In the genomic region with DNA sequence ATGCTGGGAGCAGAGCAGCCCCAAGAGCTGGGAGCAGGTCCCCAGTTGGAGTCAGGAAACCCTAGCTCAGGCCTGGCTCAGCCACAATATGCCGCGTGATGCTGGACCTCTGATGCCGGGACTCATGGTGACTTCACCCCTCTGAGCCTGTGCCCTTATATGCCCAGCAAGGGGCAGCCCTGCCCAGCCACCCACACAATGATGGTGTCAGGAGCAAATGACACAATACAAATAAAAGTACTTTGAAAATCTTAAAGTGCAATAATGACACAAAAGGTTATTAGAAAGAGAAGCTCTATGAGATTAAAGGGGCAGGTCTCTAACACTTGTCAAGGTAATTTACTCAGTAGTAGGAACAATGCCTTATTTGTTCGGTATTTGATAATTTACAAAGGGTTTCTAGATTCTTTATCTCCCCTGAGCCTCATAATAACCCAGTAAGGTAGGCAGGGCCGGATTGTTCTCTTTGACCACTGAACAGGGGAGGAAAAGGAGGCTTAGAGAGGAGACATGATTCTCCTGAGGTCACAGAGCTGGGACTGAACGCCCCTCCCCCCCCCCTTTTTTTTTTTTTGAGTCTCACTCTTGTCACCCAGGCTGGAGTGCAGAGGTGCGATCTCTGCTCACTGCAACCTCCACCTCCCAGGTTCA, we compare ENCODE assay signal across 15 cellular contexts. TPM values are rescaled to one million over a fixed set of nuclear protein-coding genes. Genes with fewer than 3 reads are reported as not detected.
A peak's percentile ranks its signal among the peaks of the same experiment; 100 is the strongest.
DNase-seq lines count a peak whose midpoint lies in the region; ATAC-seq and TF ChIP-seq lines count a peak whose summit lies in the region.
"Had no signal": no experiment of that assay in that cellular context is flagged by ENCODE, and none has a peak within 500 bp of the region (broad histone marks: within the 10 kb centered on the region; RNA-seq: fewer than 3 reads in every experiment).

No MANE protein-coding gene starts in this region.

- H3K4me3 ChIP-seq in left ventricle myocardium inferior (no peak overlapping the region), epithelial cell of esophagus (ENCODE audit: low read length) (no peak overlapping the region), parathyroid adenoma (ENCODE audit: low read depth, low read length) (no peak overlapping the region), mesendoderm (ENCODE audit: low read length) (no peak overlapping the region), WERI-Rb-1 (ENCODE audit: low read depth, low read length) (no peak overlapping the region)
- H3K4me3 ChIP-seq: neural progenitor cell had no signal

- no peak overlapping the region for H3K23ac ChIP-seq in mesendoderm (ENCODE audit: low read length)

- intact Hi-C loops in left ventricle myocardium superior (cut with micrococcal nuclease) = no loop called here
- intact Hi-C loops in left ventricle myocardium inferior (cut with micrococcal nuclease) = no loop called here

- no peaks in the 10 kb centered on the region for H3K36me3 ChIP-seq in left ventricle myocardium inferior
- H3K36me3 ChIP-seq in parathyroid adenoma (ENCODE audit: control insufficient read depth, insufficient read depth, low read length) = no peaks in the 10 kb centered on the region
- no peaks in the 10 kb centered on the region for H3K36me3 ChIP-seq in mesendoderm (ENCODE audit: control insufficient read depth, insufficient read depth, low read length)
- no peaks in the 10 kb centered on the region for H3K36me3 ChIP-seq in WERI-Rb-1
- H3K36me3 ChIP-seq: neural progenitor cell had no signal

- H3K27ac ChIP-seq in left ventricle myocardium inferior (replicated peaks) (no peak overlapping the region), parathyroid adenoma (no peak overlapping the region), mesendoderm (ENCODE audit: low read depth, low read length) (no peak overlapping the region), WERI-Rb-1 (no peak overlapping the region)
- H3K27ac ChIP-seq: neural progenitor cell had no signal

- no peak overlapping the region for H2AK5ac ChIP-seq in mesendoderm (ENCODE audit: low read length)

- H3K4me2 ChIP-seq in parathyroid adenoma (ENCODE audit: low read length) (no peak overlapping the region), mesendoderm (ENCODE audit: low read length) (no peak overlapping the region)
- H3K4me2 ChIP-seq: neural progenitor cell had no signal

- no peak overlapping the region for H3K56ac ChIP-seq in mesendoderm (ENCODE audit: low read length)

- H3K27me3 ChIP-seq in left ventricle myocardium inferior (ENCODE audit: low read depth) (no peaks in the 10 kb centered on the region), parathyroid adenoma (ENCODE audit: control insufficient read depth, insufficient read depth, low read length) (no peaks in the 10 kb centered on the region), mesendoderm (ENCODE audit: insufficient read depth, low read length, poor library complexity) (no peaks in the 10 kb centered on the region), WERI-Rb-1 (ENCODE audit: insufficient read depth, low read depth, severe bottlenecking) (no peaks in the 10 kb centered on the region)
- H3K27me3 ChIP-seq: neural progenitor cell had no signal

- peak overlapping the region; percentile 38 for H2AFZ ChIP-seq in parathyroid adenoma
- H2AFZ ChIP-seq: neural progenitor cell had no signal

- no peak overlapping the region for H2BK120ac ChIP-seq in mesendoderm (ENCODE audit: low read depth, low read length)

- peak; percentile 24 for ATAC-seq in left ventricle myocardium superior

- no peaks in the 10 kb centered on the region for H3K79me2 ChIP-seq in parathyroid adenoma
- no peaks in the 10 kb centered on the region for H3K79me2 ChIP-seq in mesendoderm (ENCODE audit: control insufficient read depth, insufficient read depth, low read length)

- no peak overlapping the region for H4K5ac ChIP-seq in mesendoderm (ENCODE audit: low read length)

- H3K9me3 ChIP-seq in left ventricle myocardium inferior (replicated peaks) (no peaks in the 10 kb centered on the region), parathyroid adenoma (ENCODE audit: control insufficient read depth, low read length) (no peaks in the 10 kb centered on the region), WERI-Rb-1 (ENCODE audit: severe bottlenecking) (no peaks in the 10 kb centered on the region)

- TF ChIP-seq CTCF in left ventricle myocardium inferior (IDR thresholded peaks at IDR 0.05; ENCODE audit: borderline replicate concordance) (no peak), epithelial cell of esophagus (IDR thresholded peaks at IDR 0.05; ENCODE audit: insufficient read depth, low read depth, low read length, missing control alignments) (no peak), parathyroid adenoma (IDR thresholded peaks at IDR 0.05) (peak; percentile 6), WERI-Rb-1 (IDR thresholded peaks at IDR 0.05; ENCODE audit: low read depth, low read length) (no peak)

- no peak overlapping the region for H2BK5ac ChIP-seq in mesendoderm (ENCODE audit: low read length)

- H3K4ac ChIP-seq in mesendoderm (ENCODE audit: low read depth, low read length) = no peak overlapping the region

- peaks cover 27% of the 10 kb centered on the region for H3K4me1 ChIP-seq in left ventricle myocardium inferior
- H3K4me1 ChIP-seq in parathyroid adenoma = peaks cover 16% of the 10 kb centered on the region
- no peaks in the 10 kb centered on the region for H3K4me1 ChIP-seq in mesendoderm (ENCODE audit: control insufficient read depth, low read depth, low read length)
- H3K4me1 ChIP-seq: neural progenitor cell had no signal

- H2BK15ac ChIP-seq in mesendoderm (replicated peaks; ENCODE audit: low read depth) = no peak overlapping the region

- H3K9ac ChIP-seq in parathyroid adenoma (no peak overlapping the region), mesendoderm (ENCODE audit: low read length) (no peak overlapping the region)
- H3K9ac ChIP-seq: neural progenitor cell had no signal

- no peaks in the 10 kb centered on the region for H3K79me1 ChIP-seq in mesendoderm (ENCODE audit: low read length)

- DNase-seq in left ventricle myocardium superior (no peak), left ventricle myocardium inferior (no peak), epithelial cell of esophagus (ENCODE audit: low read depth) (peak; percentile 53), mesendoderm (no peak), WERI-Rb-1 (no peak), NCI-H2029 treated with DMSO at 0.1 percent for 48 hours (lab: John Stamatoyannopoulos, UW) (no peak)
- DNase-seq in activated CD4-positive, alpha-beta T cell treated with anti-CD3 and anti-CD28 coated beads, Interleukin-2, amount 50 U/mL, for 4 hours = no peak
- DNase-seq: activated CD4-positive, alpha-beta T cell treated with anti-CD3 and anti-CD28 coated beads for 48 hours; activated effector memory CD4-positive, alpha-beta T cell treated with Interleukin-2 at 50 U/mL for 16 hours; central memory CD4-positive, alpha-beta T cell; DND-41; NCI-H510A treated with DMSO at 0.1 percent for 48 hours; stimulated activated CD4-positive, alpha-beta T cell treated with anti-CD3 and anti-CD28 coated beads, Interleukin-2, amount 100 ng/mL, for 48 hours had no signal

- no peak overlapping the region for H3K18ac ChIP-seq in mesendoderm (ENCODE audit: low read length)

- WGBS in mesendoderm (ENCODE audit: extremely low coverage, insufficient coverage, low lambda C conversion rate) = no CpG with 5 or more reads among the region's 7 CpGs

- no peak overlapping the region for H4K8ac ChIP-seq in mesendoderm (ENCODE audit: low read depth, low read length)

RNA-seq across cellular contexts. Expression of a gene that starts 18.4 kb away (rescaled TPM):
- total RNA-seq in left ventricle myocardium superior = 3.1 TPM
- total RNA-seq in left ventricle myocardium inferior = 2.0 TPM
- polyA plus RNA-seq in mesendoderm (2013, experiment 1 of 2) = 25.9 TPM
- 26.7 TPM for polyA plus RNA-seq in mesendoderm (2013, experiment 2 of 2)

RNA-seq across cellular contexts. Expression of a gene that starts 33.2 kb away (rescaled TPM):
- 101 TPM for total RNA-seq in left ventricle myocardium superior
- total RNA-seq in left ventricle myocardium inferior = 86.1 TPM
- 89.5 TPM for polyA plus RNA-seq in mesendoderm (2013, experiment 1 of 2)
- 88.3 TPM for polyA plus RNA-seq in mesendoderm (2013, experiment 2 of 2)
